Comparison of ENCODE assay signal across 1 cellular context in the genomic region with DNA sequence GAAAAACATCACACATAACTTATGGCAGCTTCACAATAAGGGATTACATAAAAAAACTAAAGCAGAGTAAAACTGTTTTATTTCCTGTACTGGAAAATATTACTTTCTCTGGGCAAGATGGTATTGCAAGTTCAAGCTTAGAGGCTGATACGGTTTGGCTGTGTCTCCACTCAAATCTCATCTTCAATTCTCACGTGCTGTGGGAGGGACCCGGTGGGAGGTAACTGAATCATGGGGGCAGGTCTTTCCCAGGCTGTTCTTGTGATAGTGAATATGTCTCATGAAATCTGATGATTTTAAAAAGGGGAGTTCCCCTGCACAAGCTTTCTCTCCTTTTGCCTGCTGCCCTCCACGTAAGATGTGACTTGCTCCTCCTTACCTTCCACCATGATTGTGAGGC.
A peak's percentile ranks its signal among the peaks of the same experiment; 100 is the strongest.
TF ChIP-seq lines count a peak whose summit lies in the region.

No MANE protein-coding gene starts in this region.

TF ChIP-seq in K562, 482 proteins besides CTCF, POLR2A, EP300 and RAD21:
- no peak for TF ChIP-seq SREBF2 (CRISPR knock-in tag; IDR thresholded peaks at IDR 0.05)
- TF ChIP-seq, protein P1, sequence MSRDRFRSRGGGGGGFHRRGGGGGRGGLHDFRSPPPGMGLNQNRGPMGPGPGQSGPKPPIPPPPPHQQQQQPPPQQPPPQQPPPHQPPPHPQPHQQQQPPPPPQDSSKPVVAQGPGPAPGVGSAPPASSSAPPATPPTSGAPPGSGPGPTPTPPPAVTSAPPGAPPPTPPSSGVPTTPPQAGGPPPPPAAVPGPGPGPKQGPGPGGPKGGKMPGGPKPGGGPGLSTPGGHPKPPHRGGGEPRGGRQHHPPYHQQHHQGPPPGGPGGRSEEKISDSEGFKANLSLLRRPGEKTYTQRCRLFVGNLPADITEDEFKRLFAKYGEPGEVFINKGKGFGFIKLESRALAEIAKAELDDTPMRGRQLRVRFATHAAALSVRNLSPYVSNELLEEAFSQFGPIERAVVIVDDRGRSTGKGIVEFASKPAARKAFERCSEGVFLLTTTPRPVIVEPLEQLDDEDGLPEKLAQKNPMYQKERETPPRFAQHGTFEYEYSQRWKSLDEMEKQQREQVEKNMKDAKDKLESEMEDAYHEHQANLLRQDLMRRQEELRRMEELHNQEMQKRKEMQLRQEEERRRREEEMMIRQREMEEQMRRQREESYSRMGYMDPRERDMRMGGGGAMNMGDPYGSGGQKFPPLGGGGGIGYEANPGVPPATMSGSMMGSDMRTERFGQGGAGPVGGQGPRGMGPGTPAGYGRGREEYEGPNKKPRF (IDR thresholded peaks at IDR 0.05; ENCODE audit: low read depth, low read length), result no peak
- TF ChIP-seq PHF8 (IDR thresholded peaks at IDR 0.05; ENCODE audit: borderline replicate concordance, low read length), result no peak
- TF ChIP-seq BHLHE40 (IDR thresholded peaks at IDR 0.05; ENCODE audit: low read length), result peak; percentile 66
- no peak for TF ChIP-seq ATF7 (IDR thresholded peaks at IDR 0.05)
- TF ChIP-seq, protein P2, sequence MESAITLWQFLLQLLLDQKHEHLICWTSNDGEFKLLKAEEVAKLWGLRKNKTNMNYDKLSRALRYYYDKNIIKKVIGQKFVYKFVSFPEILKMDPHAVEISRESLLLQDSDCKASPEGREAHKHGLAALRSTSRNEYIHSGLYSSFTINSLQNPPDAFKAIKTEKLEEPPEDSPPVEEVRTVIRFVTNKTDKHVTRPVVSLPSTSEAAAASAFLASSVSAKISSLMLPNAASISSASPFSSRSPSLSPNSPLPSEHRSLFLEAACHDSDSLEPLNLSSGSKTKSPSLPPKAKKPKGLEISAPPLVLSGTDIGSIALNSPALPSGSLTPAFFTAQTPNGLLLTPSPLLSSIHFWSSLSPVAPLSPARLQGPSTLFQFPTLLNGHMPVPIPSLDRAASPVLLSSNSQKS (CRISPR knock-in tag; IDR thresholded peaks at IDR 0.05), result no peak
- TF ChIP-seq ZNF347 (CRISPR knock-in tag; IDR thresholded peaks at IDR 0.05; ENCODE audit: low read depth), result no peak
- TF ChIP-seq, protein P3, sequence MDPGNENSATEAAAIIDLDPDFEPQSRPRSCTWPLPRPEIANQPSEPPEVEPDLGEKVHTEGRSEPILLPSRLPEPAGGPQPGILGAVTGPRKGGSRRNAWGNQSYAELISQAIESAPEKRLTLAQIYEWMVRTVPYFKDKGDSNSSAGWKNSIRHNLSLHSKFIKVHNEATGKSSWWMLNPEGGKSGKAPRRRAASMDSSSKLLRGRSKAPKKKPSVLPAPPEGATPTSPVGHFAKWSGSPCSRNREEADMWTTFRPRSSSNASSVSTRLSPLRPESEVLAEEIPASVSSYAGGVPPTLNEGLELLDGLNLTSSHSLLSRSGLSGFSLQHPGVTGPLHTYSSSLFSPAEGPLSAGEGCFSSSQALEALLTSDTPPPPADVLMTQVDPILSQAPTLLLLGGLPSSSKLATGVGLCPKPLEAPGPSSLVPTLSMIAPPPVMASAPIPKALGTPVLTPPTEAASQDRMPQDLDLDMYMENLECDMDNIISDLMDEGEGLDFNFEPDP (CRISPR knock-in tag; IDR thresholded peaks at IDR 0.05), result no peak
- TF ChIP-seq ZNF778 (CRISPR knock-in tag; IDR thresholded peaks at IDR 0.05), result no peak
- TF ChIP-seq, protein P4, sequence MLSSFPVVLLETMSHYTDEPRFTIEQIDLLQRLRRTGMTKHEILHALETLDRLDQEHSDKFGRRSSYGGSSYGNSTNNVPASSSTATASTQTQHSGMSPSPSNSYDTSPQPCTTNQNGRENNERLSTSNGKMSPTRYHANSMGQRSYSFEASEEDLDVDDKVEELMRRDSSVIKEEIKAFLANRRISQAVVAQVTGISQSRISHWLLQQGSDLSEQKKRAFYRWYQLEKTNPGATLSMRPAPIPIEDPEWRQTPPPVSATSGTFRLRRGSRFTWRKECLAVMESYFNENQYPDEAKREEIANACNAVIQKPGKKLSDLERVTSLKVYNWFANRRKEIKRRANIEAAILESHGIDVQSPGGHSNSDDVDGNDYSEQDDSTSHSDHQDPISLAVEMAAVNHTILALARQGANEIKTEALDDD (IDR thresholded peaks at IDR 0.05), result no peak
- TF ChIP-seq ZNF431 (CRISPR knock-in tag; IDR thresholded peaks at IDR 0.05), result peak; percentile 86
- TF ChIP-seq MAFG (tag; conservative IDR thresholded peaks at IDR 0.05), result no peak
- TF ChIP-seq, protein P5, sequence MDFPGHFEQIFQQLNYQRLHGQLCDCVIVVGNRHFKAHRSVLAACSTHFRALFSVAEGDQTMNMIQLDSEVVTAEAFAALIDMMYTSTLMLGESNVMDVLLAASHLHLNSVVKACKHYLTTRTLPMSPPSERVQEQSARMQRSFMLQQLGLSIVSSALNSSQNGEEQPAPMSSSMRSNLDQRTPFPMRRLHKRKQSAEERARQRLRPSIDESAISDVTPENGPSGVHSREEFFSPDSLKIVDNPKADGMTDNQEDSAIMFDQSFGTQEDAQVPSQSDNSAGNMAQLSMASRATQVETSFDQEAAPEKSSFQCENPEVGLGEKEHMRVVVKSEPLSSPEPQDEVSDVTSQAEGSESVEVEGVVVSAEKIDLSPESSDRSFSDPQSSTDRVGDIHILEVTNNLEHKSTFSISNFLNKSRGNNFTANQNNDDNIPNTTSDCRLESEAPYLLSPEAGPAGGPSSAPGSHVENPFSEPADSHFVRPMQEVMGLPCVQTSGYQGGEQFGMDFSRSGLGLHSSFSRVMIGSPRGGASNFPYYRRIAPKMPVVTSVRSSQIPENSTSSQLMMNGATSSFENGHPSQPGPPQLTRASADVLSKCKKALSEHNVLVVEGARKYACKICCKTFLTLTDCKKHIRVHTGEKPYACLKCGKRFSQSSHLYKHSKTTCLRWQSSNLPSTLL (IDR thresholded peaks at IDR 0.05), result no peak
- TF ChIP-seq ZFP36 (IDR thresholded peaks at IDR 0.05; ENCODE audit: low read depth, low read length, partially characterized antibody), result no peak
